8 cellular contexts compared by ENCODE assay signal in the genomic region with DNA sequence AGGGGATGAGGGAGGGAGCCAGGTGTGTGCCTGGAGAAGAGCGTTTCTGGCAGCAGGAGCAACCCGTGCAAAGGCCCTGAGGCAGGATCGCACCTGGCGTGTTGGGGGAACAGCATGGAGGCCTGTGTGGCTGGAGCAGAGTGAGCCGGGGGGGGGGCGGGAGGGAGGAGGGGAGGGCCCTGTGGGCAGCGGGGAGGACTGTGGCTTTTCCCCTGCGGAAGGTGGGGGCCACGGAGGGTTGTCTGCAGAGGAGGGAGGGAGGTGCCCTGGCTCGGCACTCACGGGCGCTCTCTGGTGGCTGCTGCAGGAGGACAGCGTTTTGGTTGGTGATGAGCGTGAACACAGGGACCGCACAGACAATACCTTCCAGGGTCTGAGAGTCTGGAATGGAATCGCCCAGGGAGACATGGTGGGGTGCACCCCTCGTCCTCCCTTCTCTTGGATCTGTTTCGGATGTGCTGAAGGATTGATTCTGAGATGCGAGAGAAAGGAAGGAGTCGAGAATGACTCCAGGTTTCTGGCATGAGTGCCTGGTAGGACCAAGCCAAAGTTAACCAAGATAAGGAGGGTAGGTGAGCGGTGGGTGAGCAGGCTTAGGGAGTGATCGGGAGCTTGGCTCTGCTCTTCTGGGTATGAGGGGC. TPM values are rescaled to one million over a fixed set of nuclear protein-coding genes. Genes with fewer than 3 reads are reported as not detected.
DNase-seq lines count a peak whose midpoint lies in the region; ATAC-seq, FAIRE-seq and TF ChIP-seq lines count a peak whose summit lies in the region.

No MANE protein-coding gene starts in this region.

- H3K27ac ChIP-seq in A549 (peak overlapping the region; percentile 52 to 78; a peak in 4 of 6 replicates), SK-N-MC (peak overlapping the region; percentile 44; the same call in 1 of the 2 replicates), uterus (peak overlapping the region in 1 of 2 donors; percentile 54)

- no peak for TF ChIP-seq POLR2A in A549 (IDR thresholded peaks at IDR 0.05; ENCODE audit: low read length)
- no peak for TF ChIP-seq POLR2A in H54 (IDR thresholded peaks at IDR 0.05; ENCODE audit: low read depth, low read length)
- no peak for TF ChIP-seq POLR2A in uterus (IDR thresholded peaks at IDR 0.05)

- CTCF ChIA-PET in A549 (lab: Yijun Ruan, JAX) = interaction anchor here (0.6 to 8.0 kb wide), 10 partner anchors 17 to 63 kb away, joined by 3 to 71 read pairs (median 4); a partner anchor contains a TSS

- intact Hi-C loops in posterior cingulate gyrus (cut with DNase I) = loop anchor here (1.0 kb wide), 1 partner anchor 42 kb away; no protein-coding TSS in a partner anchor
- intact Hi-C loops in uterus (cut with DNase I; ENCODE audit: low total_unique reads) = no loop called here

- TF ChIP-seq EP300 in A549 (IDR thresholded peaks at IDR 0.05) = no peak

- DNase-seq in A549 (ENCODE audit: low read depth in 1 of 2, low spot score in 1 of 2) (peak; percentile 38 to 69), H54 (ENCODE audit: insufficient read length, low spot score) (peak; percentile 56), SK-N-MC (ENCODE audit: low read depth, low spot score) (no peak), foreskin melanocyte (peak; percentile 42), posterior cingulate gyrus (peak; percentile 56 to 95 (median 74)), uterus (peak; percentile 49 to 72), NCI-H146 treated with DMSO at 0.1 percent for 48 hours (lab: John Stamatoyannopoulos, UW; ENCODE audit: unreplicated experiment) (no peak)
- peak; percentile 25 to 52 (median 32) for DNase-seq in activated naive CD4-positive, alpha-beta T cell (lab: John Stamatoyannopoulos, UW)

- no peak for FAIRE-seq in A549 (lab: Jason Lieb, UNC)
- no peak for FAIRE-seq in H54 (lab: Jason Lieb, UNC)

- TF ChIP-seq CTCF in A549 (IDR thresholded peaks at IDR 0.05) (peak; percentile 60), uterus (IDR thresholded peaks at IDR 0.05) (peak; percentile 39 to 57 (median 54))

- 63% methylated on average over 11 of the region's 22 CpGs for WGBS in A549 (ENCODE audit: missing lambda C conversion rate)

- POLR2A ChIA-PET in A549 (lab: Yijun Ruan, JAX) = no interaction called here

- H3K36me3 ChIP-seq in SK-N-MC (ENCODE audit: insufficient read depth, low read length) = no peaks in the 10 kb centered on the region; the same call in 1 of the 2 replicates
- H3K36me3 ChIP-seq in uterus = no peaks in the 10 kb centered on the region

- TF ChIP-seq RAD21 in A549 (conservative IDR thresholded peaks at IDR 0.05 in 1 of 2, IDR thresholded peaks at IDR 0.05 in 1 of 2) = peak; percentile 61 to 68

- H3K4me2 ChIP-seq in A549 = 0 out of 3 replicates have a peak overlapping the region, but pooled peaks have one; percentile 38

- H3K9ac ChIP-seq in SK-N-MC (ENCODE audit: insufficient read length) = peak overlapping the region; percentile 24

- H3K4me3 ChIP-seq in A549 (no peak overlapping the region), SK-N-MC (no peak overlapping the region), uterus (no peak overlapping the region)

- peak; percentile 67 to 73 for ATAC-seq in A549

- no peaks in the 10 kb centered on the region for H3K27me3 ChIP-seq in uterus

- H3K4me1 ChIP-seq in A549 (peaks cover 51% of the 10 kb centered on the region), uterus (peaks cover 0 to 23% of the 10 kb centered on the region in 2 donors)

- H3K9me3 ChIP-seq in A549 (no peaks in the 10 kb centered on the region), SK-N-MC (ENCODE audit: low read depth, low read length) (no peaks in the 10 kb centered on the region), uterus (no peaks in the 10 kb centered on the region)

TF ChIP-seq in A549, 52 proteins besides CTCF, POLR2A, EP300 and RAD21:
- TF ChIP-seq SMC3 (IDR thresholded peaks at IDR 0.05) (peak; percentile 82), ZFP36 (IDR thresholded peaks at IDR 0.05; ENCODE audit: borderline replicate concordance, partially characterized antibody) (no peak), ZC3H11A (IDR thresholded peaks at IDR 0.05) (no peak), MAZ (IDR thresholded peaks at IDR 0.05; ENCODE audit: borderline replicate concordance, low read depth, low read length) (peak; percentile 91), TP53 (CRISPR knock-in tag; IDR thresholded peaks at IDR 0.05) (no peak), SREBF2 (IDR thresholded peaks at IDR 0.05) (no peak), ZSCAN20 (CRISPR knock-in tag; IDR thresholded peaks at IDR 0.05) (no peak), MYC (IDR thresholded peaks at IDR 0.05; ENCODE audit: borderline replicate concordance, low read length) (no peak), FOSL2 (IDR thresholded peaks at IDR 0.05) (no peak), FOSL2 (CRISPR knock-in tag; IDR thresholded peaks at IDR 0.05) (no peak)
- TF ChIP-seq, protein P1, sequence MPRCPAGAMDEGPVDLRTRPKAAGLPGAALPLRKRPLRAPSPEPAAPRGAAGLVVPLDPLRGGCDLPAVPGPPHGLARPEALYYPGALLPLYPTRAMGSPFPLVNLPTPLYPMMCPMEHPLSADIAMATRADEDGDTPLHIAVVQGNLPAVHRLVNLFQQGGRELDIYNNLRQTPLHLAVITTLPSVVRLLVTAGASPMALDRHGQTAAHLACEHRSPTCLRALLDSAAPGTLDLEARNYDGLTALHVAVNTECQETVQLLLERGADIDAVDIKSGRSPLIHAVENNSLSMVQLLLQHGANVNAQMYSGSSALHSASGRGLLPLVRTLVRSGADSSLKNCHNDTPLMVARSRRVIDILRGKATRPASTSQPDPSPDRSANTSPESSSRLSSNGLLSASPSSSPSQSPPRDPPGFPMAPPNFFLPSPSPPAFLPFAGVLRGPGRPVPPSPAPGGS (IDR thresholded peaks at IDR 0.05) = no peak

RNA-seq across cellular contexts. Expression of a gene that starts 6.5 kb away (rescaled TPM):
- polyA plus RNA-seq in A549 (2011; rRNA removed) = 22.3 and 25.1 TPM in 2 replicates
- polyA plus RNA-seq in A549 (2012; cell fraction: cytosol; rRNA removed) = 122 and 146 TPM in 2 replicates
- polyA plus RNA-seq in A549 (2012; cell fraction: nucleus; rRNA removed) = 143 and 192 TPM in 2 replicates
- 86.7 to 95.7 TPM (median 93.7 TPM) in 3 replicates for polyA plus RNA-seq in A549 (2017; fragmentation: RNase III; extraction: RNeasy Plus Mini Kit Qiagen cat#74134 plus additional on column Dnase treatment)
- polyA minus RNA-seq in A549 (2011; rRNA and poly(A)+ RNA removed) = 15.8 and 24.0 TPM in 2 replicates
- total RNA-seq in uterus = 10 to 100 TPM; 17.4 to 95.8 (median 60.1) TPM

RNA-seq across cellular contexts. Expression of a gene that starts 16.4 kb away (rescaled TPM):
- polyA plus RNA-seq in A549 (2011; rRNA removed) = 12.4 and 12.8 TPM in 2 replicates
- 20.7 and 33.3 TPM in 2 replicates for polyA plus RNA-seq in A549 (2012; cell fraction: cytosol; rRNA removed)
- polyA plus RNA-seq in A549 (2012; cell fraction: nucleus; rRNA removed) = 33.1 and 33.6 TPM in 2 replicates
- polyA plus RNA-seq in A549 (2017; fragmentation: RNase III; extraction: RNeasy Plus Mini Kit Qiagen cat#74134 plus additional on column Dnase treatment) = 13.1 to 15.3 TPM (median 13.2 TPM) in 3 replicates
- polyA minus RNA-seq in A549 (2011; rRNA and poly(A)+ RNA removed) = 16.7 and 27.6 TPM in 2 replicates
- 100 to 1,000 TPM in 1 of 4 donors, 10 to 100 TPM in 3; 44.1 to 161 (median 62.8) TPM for total RNA-seq in uterus

RNA-seq across cellular contexts. Expression of a gene that starts 32.7 kb away (rescaled TPM):
- polyA plus RNA-seq in A549 (2011; rRNA removed) (30.8 and 32.6 TPM in 2 replicates), A549 (2017; fragmentation: RNase III; extraction: RNeasy Plus Mini Kit Qiagen cat#74134 plus additional on column Dnase treatment) (12.3 to 18.1 TPM (median 15.1 TPM) in 3 replicates)
- 48.7 and 67.4 TPM in 2 replicates for polyA plus RNA-seq in A549 (2012; cell fraction: cytosol; rRNA removed)
- polyA plus RNA-seq in A549 (2012; cell fraction: nucleus; rRNA removed) = 203 and 238 TPM in 2 replicates
- 15.6 and 19.4 TPM in 2 replicates for polyA minus RNA-seq in A549 (2011; rRNA and poly(A)+ RNA removed)
- 10 to 100 TPM in 3 of 4 donors, under 1 TPM in 1; 0.76 to 21.2 (median 13.5) TPM for total RNA-seq in uterus

RNA-seq across cellular contexts. Expression of a gene that starts 48.1 kb away (rescaled TPM):
- polyA plus RNA-seq in A549 (2011; rRNA removed) (94.1 and 168 TPM in 2 replicates), A549 (2017; fragmentation: RNase III; extraction: RNeasy Plus Mini Kit Qiagen cat#74134 plus additional on column Dnase treatment) (334 to 352 TPM (median 348 TPM) in 3 replicates)
- polyA plus RNA-seq in A549 (2012; cell fraction: cytosol; rRNA removed) = 354 and 442 TPM in 2 replicates
- polyA plus RNA-seq in A549 (2012; cell fraction: nucleus; rRNA removed) = 454 and 781 TPM in 2 replicates
- polyA minus RNA-seq in A549 (2011; rRNA and poly(A)+ RNA removed) = 44.2 and 49.0 TPM in 2 replicates
- total RNA-seq in uterus = 100 to 1,000 TPM in 2 of 4 donors, 10 to 100 TPM in 2; 50.3 to 186 (median 98.5) TPM

RNA-seq across cellular contexts. Expression of a gene that starts 53.6 kb away (rescaled TPM):
- polyA plus RNA-seq in A549 (2011; rRNA removed) (1.0 and 1.2 TPM in 2 replicates), A549 (2017; fragmentation: RNase III; extraction: RNeasy Plus Mini Kit Qiagen cat#74134 plus additional on column Dnase treatment) (1.5 to 1.6 TPM (median 1.5 TPM) in 3 replicates)
- polyA plus RNA-seq in A549 (2012; cell fraction: cytosol; rRNA removed) = 2.1 and 2.8 TPM in 2 replicates
- polyA plus RNA-seq in A549 (2012; cell fraction: nucleus; rRNA removed) = 4.1 and 5.7 TPM in 2 replicates
- polyA minus RNA-seq in A549 (2011; rRNA and poly(A)+ RNA removed) = 1.2 and 1.5 TPM in 2 replicates
- total RNA-seq in uterus = 10 to 100 TPM in 3 of 4 donors, 1 to 10 TPM in 1; 4.1 to 36.6 (median 24.8) TPM

Comparison
In these comparisons a context has a peak if more than half of its experiments do, and no peak if none do; other contexts are left out.
1. DNase-seq: peak in A549 (2 of 2), H54 (single experiment), activated naive CD4-positive, alpha-beta T cell (4 of 4), foreskin melanocyte (single experiment), posterior cingulate gyrus (10 of 10) and uterus (2 of 2); none in SK-N-MC (single experiment) and NCI-H146 treated with DMSO at 0.1 percent for 48 hours (single experiment).